In genomic region chr12:54306925-54307731, GRCh38 we compare ENCODE assay signal across 10 cellular contexts. TPM values are rescaled to one million over a fixed set of nuclear protein-coding genes. Genes with fewer than 3 reads are reported as not detected.
A peak's percentile ranks its signal among the peaks of the same experiment; 100 is the strongest.
DNase-seq lines count a peak whose midpoint lies in the region; ATAC-seq and TF ChIP-seq lines count a peak whose summit lies in the region.
"Had no signal": no experiment of that assay in that cellular context is flagged by ENCODE, and none has a peak within 500 bp of the region (broad histone marks: within the 10 kb centered on the region; RNA-seq: fewer than 3 reads in every experiment).

No MANE protein-coding gene starts in this region.

- POLR2A ChIA-PET in Caco-2 (lab: Charles Lee): interaction anchor here (0.6 kb wide), 1 partner anchor 12 kb away, joined by 3 read pairs; no protein-coding TSS in a partner anchor

- no peaks in the 10 kb centered on the region for H3K36me3 Mint-ChIP-seq in Caco-2 (ENCODE audit: insufficient read depth, unreplicated experiment)

- H3K4me1 ChIP-seq in Caco-2: peaks cover 18% of the 10 kb centered on the region

- intact Hi-C loops in Right ventricle myocardium superior (cut with DNase I): no loop called here
- intact Hi-C loops in Caco-2 (cut with micrococcal nuclease; ENCODE audit: unreplicated experiment): no loop called here

- BruUV-seq in Caco-2 (replicated peaks; lab: Mats Ljungman, UMichigan): no TSS peak

- no peak overlapping the region for H3K27ac Mint-ChIP-seq in Caco-2 (ENCODE audit: unreplicated experiment)
- H3K27ac Mint-ChIP-seq: CD4-positive, alpha-beta T cell; stimulated activated naive CD8-positive, alpha-beta T cell treated with anti-CD3 and anti-CD28 coated beads, Interleukin-15, Interleukin-2, amounts not matched to agents 100 ng/mL and 50 ng/mL, for 24 hours had no signal

- no peaks in the 10 kb centered on the region for H3K9me3 ChIP-seq in Caco-2

- no peaks in the 10 kb centered on the region for H3K36me3 ChIP-seq in Caco-2 (ENCODE audit: control insufficient read depth, insufficient read depth, low read length)

- no peaks in the 10 kb centered on the region for H3K27me3 Mint-ChIP-seq in Caco-2 (ENCODE audit: insufficient read depth, unreplicated experiment)

- no peak overlapping the region for H3K4me3 ChIP-seq in Caco-2 (ENCODE audit: low read depth, low read length)

- no peak overlapping the region for H3K4me3 Mint-ChIP-seq in Caco-2 (ENCODE audit: unreplicated experiment)
- H3K4me3 Mint-ChIP-seq: CD4-positive, alpha-beta T cell; stimulated activated naive CD8-positive, alpha-beta T cell treated with anti-CD3 and anti-CD28 coated beads, Interleukin-15, Interleukin-2, amounts not matched to agents 100 ng/mL and 50 ng/mL, for 24 hours had no signal

- H3K27me3 ChIP-seq in Caco-2 (replicated peaks; ENCODE audit: control insufficient read depth, insufficient read depth, low read length): no peaks in the 10 kb centered on the region

- no peaks in the 10 kb centered on the region for H3K9me3 Mint-ChIP-seq in Caco-2 (ENCODE audit: unreplicated experiment)
- H3K9me3 Mint-ChIP-seq: CD4-positive, alpha-beta T cell; stimulated activated naive CD8-positive, alpha-beta T cell treated with anti-CD3 and anti-CD28 coated beads, Interleukin-15, Interleukin-2, amounts not matched to agents 100 ng/mL and 50 ng/mL, for 24 hours had no signal

- no peak for TF ChIP-seq CTCF in Caco-2 (IDR thresholded peaks at IDR 0.05; ENCODE audit: insufficient read depth in 1 of 2, low read depth in 1 of 2, low read length in 1 of 2, severe bottlenecking in 1 of 2, unreplicated experiment in 1 of 2)

- DNase-seq in activated CD4-positive, alpha-beta T cell treated with anti-CD3 and anti-CD28 coated beads for 48 hours: peak; percentile 37
- no peak for DNase-seq in activated CD4-positive, alpha-beta T cell treated with anti-CD3 and anti-CD28 coated beads, Interleukin-2, amount 50 U/mL, for 4 hours
- peak; percentile 92 for DNase-seq in Right ventricle myocardium superior
- DNase-seq in stimulated activated naive CD8-positive, alpha-beta T cell treated with anti-CD3 and anti-CD28 coated beads, Interleukin-15, Interleukin-2, amounts not matched to agents 100 U/mL and 50 U/mL, for 24 hours: peak; percentile 32
- DNase-seq in Caco-2: no peak
- no peak for DNase-seq in stimulated activated naive CD4-positive, alpha-beta T cell treated with Interleukin-2 at 50 U/mL for 16 hours (lab: John Stamatoyannopoulos, UW)

- peak; percentile 59 for ATAC-seq in SK-N-SH treated with all-trans-retinoic acid at 6 μM for 48 hours
- ATAC-seq in Right ventricle myocardium superior (ENCODE audit: poor library complexity): peak; percentile 79
- peak; percentile 57 for ATAC-seq in stimulated activated naive CD8-positive, alpha-beta T cell treated with anti-CD3 and anti-CD28 coated beads, Interleukin-15, Interleukin-2, amounts not matched to agents 100 U/mL and 50 U/mL, for 24 hours
- ATAC-seq in HG03342 (IDR thresholded peaks at IDR 0.05; ENCODE audit: unreplicated experiment): no peak

- CTCF ChIA-PET in Caco-2 (lab: Charles Lee): interaction anchor here (0.8 kb wide), 1 partner anchor 72 kb away, joined by 3 read pairs; no protein-coding TSS in a partner anchor

- H3K4me1 Mint-ChIP-seq in Caco-2 (ENCODE audit: low read depth, unreplicated experiment): peaks cover 20% of the 10 kb centered on the region

TF ChIP-seq in SK-N-SH treated with all-trans-retinoic acid at 6 μM for 48 hours, 23 proteins besides CTCF, POLR2A, EP300 and RAD21:
- TF ChIP-seq ZFP3 (CRISPR knock-in tag; IDR thresholded peaks at IDR 0.05) (no peak), ZNF565 (CRISPR knock-in tag; conservative IDR thresholded peaks at IDR 0.05; ENCODE audit: low read depth) (no peak), BACH2 (CRISPR knock-in tag; IDR thresholded peaks at IDR 0.05; ENCODE audit: borderline replicate concordance) (no peak), RARB (CRISPR knock-in tag; IDR thresholded peaks at IDR 0.05) (no peak), GLIS3 (CRISPR knock-in tag; IDR thresholded peaks at IDR 0.05) (no peak), TCF4 (CRISPR knock-in tag; IDR thresholded peaks at IDR 0.05; ENCODE audit: borderline replicate concordance) (no peak), CREB5 (CRISPR knock-in tag; IDR thresholded peaks at IDR 0.05; ENCODE audit: low read depth) (no peak), ZNF8 (CRISPR knock-in tag; IDR thresholded peaks at IDR 0.05) (no peak), CSRNP3 (CRISPR knock-in tag; IDR thresholded peaks at IDR 0.05) (no peak), TOX (CRISPR knock-in tag; IDR thresholded peaks at IDR 0.05; ENCODE audit: borderline replicate concordance) (no peak), ESRRG (CRISPR knock-in tag; IDR thresholded peaks at IDR 0.05) (no peak), OSR1 (CRISPR knock-in tag; IDR thresholded peaks at IDR 0.05) (no peak)
- TF ChIP-seq, protein P1, sequence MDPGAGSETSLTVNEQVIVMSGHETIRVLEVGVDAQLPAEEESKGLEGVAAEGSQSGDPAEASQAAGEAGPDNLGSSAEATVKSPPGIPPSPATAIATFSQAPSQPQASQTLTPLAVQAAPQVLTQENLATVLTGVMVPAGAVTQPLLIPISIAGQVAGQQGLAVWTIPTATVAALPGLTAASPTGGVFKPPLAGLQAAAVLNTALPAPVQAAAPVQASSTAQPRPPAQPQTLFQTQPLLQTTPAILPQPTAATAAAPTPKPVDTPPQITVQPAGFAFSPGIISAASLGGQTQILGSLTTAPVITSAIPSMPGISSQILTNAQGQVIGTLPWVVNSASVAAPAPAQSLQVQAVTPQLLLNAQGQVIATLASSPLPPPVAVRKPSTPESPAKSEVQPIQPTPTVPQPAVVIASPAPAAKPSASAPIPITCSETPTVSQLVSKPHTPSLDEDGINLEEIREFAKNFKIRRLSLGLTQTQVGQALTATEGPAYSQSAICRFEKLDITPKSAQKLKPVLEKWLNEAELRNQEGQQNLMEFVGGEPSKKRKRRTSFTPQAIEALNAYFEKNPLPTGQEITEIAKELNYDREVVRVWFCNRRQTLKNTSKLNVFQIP (CRISPR knock-in tag; IDR thresholded peaks at IDR 0.05; ENCODE audit: borderline replicate concordance, low read depth): no peak
- TF ChIP-seq, protein P2, sequence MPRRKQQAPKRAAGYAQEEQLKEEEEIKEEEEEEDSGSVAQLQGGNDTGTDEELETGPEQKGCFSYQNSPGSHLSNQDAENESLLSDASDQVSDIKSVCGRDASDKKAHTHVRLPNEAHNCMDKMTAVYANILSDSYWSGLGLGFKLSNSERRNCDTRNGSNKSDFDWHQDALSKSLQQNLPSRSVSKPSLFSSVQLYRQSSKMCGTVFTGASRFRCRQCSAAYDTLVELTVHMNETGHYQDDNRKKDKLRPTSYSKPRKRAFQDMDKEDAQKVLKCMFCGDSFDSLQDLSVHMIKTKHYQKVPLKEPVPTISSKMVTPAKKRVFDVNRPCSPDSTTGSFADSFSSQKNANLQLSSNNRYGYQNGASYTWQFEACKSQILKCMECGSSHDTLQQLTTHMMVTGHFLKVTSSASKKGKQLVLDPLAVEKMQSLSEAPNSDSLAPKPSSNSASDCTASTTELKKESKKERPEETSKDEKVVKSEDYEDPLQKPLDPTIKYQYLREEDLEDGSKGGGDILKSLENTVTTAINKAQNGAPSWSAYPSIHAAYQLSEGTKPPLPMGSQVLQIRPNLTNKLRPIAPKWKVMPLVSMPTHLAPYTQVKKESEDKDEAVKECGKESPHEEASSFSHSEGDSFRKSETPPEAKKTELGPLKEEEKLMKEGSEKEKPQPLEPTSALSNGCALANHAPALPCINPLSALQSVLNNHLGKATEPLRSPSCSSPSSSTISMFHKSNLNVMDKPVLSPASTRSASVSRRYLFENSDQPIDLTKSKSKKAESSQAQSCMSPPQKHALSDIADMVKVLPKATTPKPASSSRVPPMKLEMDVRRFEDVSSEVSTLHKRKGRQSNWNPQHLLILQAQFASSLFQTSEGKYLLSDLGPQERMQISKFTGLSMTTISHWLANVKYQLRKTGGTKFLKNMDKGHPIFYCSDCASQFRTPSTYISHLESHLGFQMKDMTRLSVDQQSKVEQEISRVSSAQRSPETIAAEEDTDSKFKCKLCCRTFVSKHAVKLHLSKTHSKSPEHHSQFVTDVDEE (CRISPR knock-in tag; IDR thresholded peaks at IDR 0.05): no peak
TF ChIP-seq in SK-N-SH treated with all-trans-retinoic acid at 6 μM for 48 hours: peak in this region for 0.

RNA-seq across cellular contexts. Expression of gene NFE2, which starts 6.3 kb away (rescaled TPM):
- total RNA-seq in Right ventricle myocardium superior (0.40 TPM), Caco-2 (2022) (5.7 and 6.2 TPM in 2 replicates)

RNA-seq across cellular contexts. Expression of gene COPZ1, which starts 17.8 kb away (rescaled TPM):
- 116 TPM for total RNA-seq in Right ventricle myocardium superior
- 129 and 133 TPM in 2 replicates for total RNA-seq in Caco-2 (2022)

RNA-seq across cellular contexts. Expression of gene HNRNPA1, which starts 26.6 kb away (rescaled TPM):
- 389 TPM for total RNA-seq in Right ventricle myocardium superior
- total RNA-seq in Caco-2 (2022): 1,364 and 1,426 TPM in 2 replicates

RNA-seq across cellular contexts. Expression of gene CBX5, which starts 27.2 kb away (rescaled TPM):
- 41.0 TPM for total RNA-seq in Right ventricle myocardium superior
- 85.2 and 85.5 TPM in 2 replicates for total RNA-seq in Caco-2 (2022)

RNA-seq across cellular contexts. Expression of gene GPR84, which starts 57.2 kb away (rescaled TPM):
- not detected for total RNA-seq in Right ventricle myocardium superior
- not detected in 2 replicates for total RNA-seq in Caco-2 (2022)

Comparison
In these comparisons a context has a peak if more than half of its experiments do, and no peak if none do; other contexts are left out.
1. DNase-seq: peak in activated CD4-positive, alpha-beta T cell treated with anti-CD3 and anti-CD28 coated beads for 48 hours (single experiment), Right ventricle myocardium superior (single experiment) and stimulated activated naive CD8-positive, alpha-beta T cell treated with anti-CD3 and anti-CD28 coated beads, Interleukin-15, Interleukin-2, amounts not matched to agents 100 U/mL and 50 U/mL, for 24 hours (single experiment); none in activated CD4-positive, alpha-beta T cell treated with anti-CD3 and anti-CD28 coated beads, Interleukin-2, amount 50 U/mL, for 4 hours (0 of 2), Caco-2 (0 of 2) and stimulated activated naive CD4-positive, alpha-beta T cell treated with Interleukin-2 at 50 U/mL for 16 hours (single experiment).